ENCODE assay signal across 1 cellular context in genomic region chr19:45767410-45767880, GRCh38.
TF ChIP-seq lines count a peak whose summit lies in the region.

No MANE protein-coding gene starts in this region.

TF ChIP-seq in H1, 55 proteins besides CTCF, POLR2A, EP300 and RAD21:
- TF ChIP-seq TBP (IDR thresholded peaks at IDR 0.05; ENCODE audit: low read depth, low read length) (peak; percentile 7; the same call in 1 of the 2 replicates), CREB1 (IDR thresholded peaks at IDR 0.05) (no peak), MAX (IDR thresholded peaks at IDR 0.05) (peak; percentile 48; the same call in 1 of the 2 replicates), SP4 (IDR thresholded peaks at IDR 0.05; ENCODE audit: low read length) (no peak), HDAC2 (IDR thresholded peaks at IDR 0.05; ENCODE audit: borderline replicate concordance in 1 of 2, low read depth in 2 of 2, low read length in 2 of 2) (0 out of 4 replicates have a peak, but pooled peaks of 1 of the 2 experiments have one; percentile 38), SIN3A (conservative IDR thresholded peaks at IDR 0.05 in 1 of 2, IDR thresholded peaks at IDR 0.05 in 1 of 2; ENCODE audit: low read depth in 1 of 2, low read length in 2 of 2) (peak in 1 of 2 experiments; percentile 42; a peak in 1 of 4 replicates)
